ENCODE assay signal across 22 cellular contexts in the genomic region with DNA sequence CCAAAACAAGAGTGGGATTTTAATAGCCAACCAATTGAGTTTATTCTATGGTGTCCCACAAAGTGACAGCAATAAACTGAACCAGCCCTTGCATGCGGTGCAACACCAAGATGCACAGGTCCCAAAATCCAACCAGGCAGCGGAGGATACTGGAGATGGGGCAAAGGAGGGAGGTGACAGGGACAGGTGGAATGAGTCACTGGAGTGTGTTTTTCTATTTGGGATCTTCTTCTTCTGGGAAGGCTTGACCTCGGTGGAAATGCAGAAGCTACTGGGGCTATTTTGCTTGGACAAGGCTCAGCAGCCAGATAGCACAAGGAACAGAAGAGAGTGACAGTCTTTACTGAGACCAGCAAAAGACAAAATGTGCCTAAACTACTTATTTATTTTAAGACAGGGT.
DNase-seq lines count a peak whose midpoint lies in the region; ATAC-seq, FAIRE-seq and TF ChIP-seq lines count a peak whose summit lies in the region.
"Had no signal": no experiment of that assay in that cellular context is flagged by ENCODE, and none has a peak within 500 bp of the region (broad histone marks: within the 10 kb centered on the region; RNA-seq: fewer than 3 reads in every experiment).

No MANE protein-coding gene starts in this region.

- intact Hi-C loops in psoas muscle (cut with DNase I) = no loop called here
- intact Hi-C loops in gastrocnemius medialis (cut with DNase I; ENCODE audit: low total_unique reads) = no loop called here
- intact Hi-C loops in OCI-LY7 (cut with micrococcal nuclease; ENCODE audit: unreplicated experiment) = no loop called here

- H3K36me3 ChIP-seq in WERI-Rb-1 = no peaks in the 10 kb centered on the region
- no peaks in the 10 kb centered on the region for H3K36me3 ChIP-seq in psoas muscle (ENCODE audit: insufficient read depth in 1 of 2, low read depth in 1 of 2)
- H3K36me3 ChIP-seq in gastrocnemius medialis = no peaks in the 10 kb centered on the region
- H3K36me3 ChIP-seq in small intestine (ENCODE audit: control insufficient read depth in 2 of 2, insufficient read depth in 2 of 2, low read length in 2 of 2) = peaks cover 0 to 5% of the 10 kb centered on the region in 2 donors
- H3K36me3 ChIP-seq in OCI-LY7 (ENCODE audit: insufficient read depth, low read length) = no peaks in the 10 kb centered on the region
- H3K36me3 ChIP-seq: BLaER1 treated with 17β-estradiol and CSF1 and Interleukin-3, amounts not matched to agents 10 nM and 100 nM had no signal

- no peaks in the 10 kb centered on the region for H4K20me1 ChIP-seq in OCI-LY7 (ENCODE audit: insufficient read depth, low read length)
- H4K20me1 ChIP-seq: BLaER1 treated with 17β-estradiol and CSF1 and Interleukin-3, amounts not matched to agents 10 nM and 100 nM had no signal

- no TSS peak for BruUV-seq in OCI-LY7 (replicated peaks; lab: Mats Ljungman, UMichigan)

- DNase-seq in WERI-Rb-1 (no peak), psoas muscle (no peak), gastrocnemius medialis (peak in 1 of 2 donors; percentile 63), small intestine (no peak), OCI-LY7 (ENCODE audit: low spot score) (no peak)
- DNase-seq: AML-193; Caco-2; Calu3; CD4-positive, alpha-beta T cell; CD8-positive, alpha-beta T cell; DMS79; DND-41; EL; GDM1 had no signal

- no peak for FAIRE-seq in small intestine (lab: Jason Lieb, UNC)
- FAIRE-seq: A549, D721Med, GM12878, GM12892, GM18507 had no signal

- CTCF ChIA-PET in OCI-LY7 (lab: Charles Lee; ENCODE audit: unreplicated experiment) = no interaction called here

- no peak overlapping the region for H3K4me2 ChIP-seq in OCI-LY7 (ENCODE audit: low read length)
- H3K4me2 ChIP-seq: A549; BLaER1 treated with 17β-estradiol and CSF1 and Interleukin-3, amounts not matched to agents 10 nM and 100 nM had no signal

- H3K27me3 ChIP-seq in WERI-Rb-1 (ENCODE audit: insufficient read depth, low read depth, severe bottlenecking) = no peaks in the 10 kb centered on the region
- no peaks in the 10 kb centered on the region for H3K27me3 ChIP-seq in psoas muscle (ENCODE audit: insufficient read depth in 3 of 3, low read length in 2 of 3)
- H3K27me3 ChIP-seq in gastrocnemius medialis = no peaks in the 10 kb centered on the region
- H3K27me3 ChIP-seq in small intestine (ENCODE audit: control insufficient read depth in 2 of 2, insufficient read depth in 2 of 2, low read length in 2 of 2) = no peaks in the 10 kb centered on the region
- H3K27me3 ChIP-seq: BLaER1 treated with 17β-estradiol and CSF1 and Interleukin-3, amounts not matched to agents 10 nM and 100 nM had no signal

- H3K4me1 ChIP-seq in psoas muscle = peaks cover 72% of the 10 kb centered on the region
- H3K4me1 ChIP-seq in gastrocnemius medialis = peaks cover 55 to 77% of the 10 kb centered on the region in 2 donors
- peaks cover 6 to 9% of the 10 kb centered on the region in 2 donors for H3K4me1 ChIP-seq in small intestine (ENCODE audit: control insufficient read depth in 2 of 2, insufficient read depth in 1 of 2, low read depth in 1 of 2, low read length in 1 of 2)
- no peaks in the 10 kb centered on the region for H3K4me1 ChIP-seq in OCI-LY7 (ENCODE audit: insufficient read depth, low read length, poor library complexity, severe bottlenecking)

- in situ Hi-C loops in gastrocnemius medialis (cut with MboI; ENCODE audit: low sequenced_read_pairs in 4 of 4) = no loop called here

- POLR2A ChIA-PET in OCI-LY7 (lab: Charles Lee) = no interaction called here

- 69 to 79% (median 73%) methylated on average over 3 of the region's 3 CpGs for WGBS in psoas muscle, 3 donors
- 89 to 92% (median 92%) methylated on average over 3 of the region's 3 CpGs for WGBS in small intestine, 3 donors

- H3K9me3 ChIP-seq in WERI-Rb-1 (ENCODE audit: severe bottlenecking) (no peaks in the 10 kb centered on the region), psoas muscle (no peaks in the 10 kb centered on the region), gastrocnemius medialis (no peaks in the 10 kb centered on the region), small intestine (ENCODE audit: control insufficient read depth, low read depth) (no peaks in the 10 kb centered on the region), OCI-LY7 (ENCODE audit: low read length) (no peaks in the 10 kb centered on the region)
- H3K9me3 ChIP-seq: A549; BLaER1 treated with 17β-estradiol and CSF1 and Interleukin-3, amounts not matched to agents 10 nM and 100 nM; Caco-2 had no signal

- H3K9me2 ChIP-seq in OCI-LY7 (ENCODE audit: insufficient read depth, low read length) = no peaks in the 10 kb centered on the region

- H3K79me2 ChIP-seq in OCI-LY7 (ENCODE audit: insufficient read depth, low read depth, low read length) = no peaks in the 10 kb centered on the region

- TF ChIP-seq POLR2A in gastrocnemius medialis (IDR thresholded peaks at IDR 0.05) = no peak

- H3K27ac ChIP-seq in WERI-Rb-1 = peak overlapping the region; percentile 93
- H3K27ac ChIP-seq in psoas muscle = peak overlapping the region; percentile 55
- peak overlapping the region; percentile 31 to 61 (median 48) for H3K27ac ChIP-seq in gastrocnemius medialis
- H3K27ac ChIP-seq in small intestine (ENCODE audit: low read depth in 1 of 2, low read length in 1 of 2) = no peak overlapping the region
- no peak overlapping the region for H3K27ac ChIP-seq in OCI-LY7 (ENCODE audit: low read depth, low read length, poor library complexity, severe bottlenecking)
- H3K27ac ChIP-seq: 22Rv1; A549; BLaER1 treated with 17β-estradiol and CSF1 and Interleukin-3, amounts not matched to agents 10 nM and 100 nM; C4-2B had no signal

- no peak overlapping the region for H2AFZ ChIP-seq in OCI-LY7 (ENCODE audit: low read length)

- TF ChIP-seq CTCF in WERI-Rb-1 (IDR thresholded peaks at IDR 0.05; ENCODE audit: low read depth, low read length) (no peak), psoas muscle (IDR thresholded peaks at IDR 0.05) (no peak), gastrocnemius medialis (IDR thresholded peaks at IDR 0.05 in 4 of 5, conservative IDR thresholded peaks at IDR 0.05 in 1 of 5) (no peak), OCI-LY7 (conservative IDR thresholded peaks at IDR 0.05; ENCODE audit: low read length) (no peak)

- H3K4me3 ChIP-seq in WERI-Rb-1 (ENCODE audit: low read depth, low read length) (no peak overlapping the region), psoas muscle (no peak overlapping the region), gastrocnemius medialis (no peak overlapping the region), small intestine (ENCODE audit: low read depth in 1 of 2, low read length in 2 of 2) (no peak overlapping the region), OCI-LY7 (ENCODE audit: low read depth, low read length, poor library complexity, severe bottlenecking) (no peak overlapping the region)
- H3K4me3 ChIP-seq: A549; BLaER1 treated with 17β-estradiol and CSF1 and Interleukin-3, amounts not matched to agents 10 nM and 100 nM; GM12878 had no signal

- ATAC-seq in psoas muscle (peak; percentile 71 to 84 (median 80)), gastrocnemius medialis (peak; percentile 89 to 96)
- ATAC-seq: A549; CD8-positive, alpha-beta T cell; GM12878 had no signal

Comparison
In these comparisons a context has a peak if more than half of its experiments do, and no peak if none do; other contexts are left out.
1. H3K27ac ChIP-seq: peak in WERI-Rb-1 (single experiment), psoas muscle (single experiment) and gastrocnemius medialis (4 of 4); none in small intestine (0 of 2) and OCI-LY7 (single experiment).